Comparison of ENCODE assay signal across 8 cellular contexts in genomic region chr9:85743290-85744128, GRCh38. TPM values are rescaled to one million over a fixed set of nuclear protein-coding genes. Genes with fewer than 3 reads are reported as not detected.
DNase-seq lines count a peak whose midpoint lies in the region; ATAC-seq and TF ChIP-seq lines count a peak whose summit lies in the region.

No MANE protein-coding gene starts in this region.

- H3K4me2 ChIP-seq in mammary epithelial cell (ENCODE audit: insufficient read depth, low read depth, low read length), result peak overlapping the region; percentile 89

- peak overlapping the region; percentile 74 for H3K27ac ChIP-seq in mammary epithelial cell (ENCODE audit: insufficient read depth, low read depth, low read length)

- H3K9ac ChIP-seq in mammary epithelial cell (ENCODE audit: insufficient read depth, low read length), result no peak overlapping the region

- intact Hi-C loops in mammary epithelial cell (cut with micrococcal nuclease), result loop anchor here (5.0 kb wide), 2 partner anchors 199 to 539 kb away; partner anchors contain the start of genes ISCA1 and NAA35

- H3K36me3 ChIP-seq in mammary epithelial cell (ENCODE audit: insufficient read depth, low read length), result no peaks in the 10 kb centered on the region

- H2AFZ ChIP-seq in mammary epithelial cell (ENCODE audit: low read depth, low read length), result peak overlapping the region; percentile 73

- no peaks in the 10 kb centered on the region for H4K20me1 ChIP-seq in mammary epithelial cell (ENCODE audit: insufficient read depth, low read length)

- H3K4me1 ChIP-seq in mammary epithelial cell (ENCODE audit: insufficient read depth, low read length), result peaks cover 16% of the 10 kb centered on the region

- H3K4me3 ChIP-seq in mammary epithelial cell (replicated peaks in 1 of 3; ENCODE audit: insufficient read depth in 1 of 3, low read depth in 2 of 3, low read length in 3 of 3), result no peak overlapping the region

- in situ Hi-C loops in mammary epithelial cell (cut with MboI; ENCODE audit: low sequenced_read_pairs in 2 of 2), result no loop called here

- no peak for TF ChIP-seq CTCF in mammary epithelial cell (conservative IDR thresholded peaks at IDR 0.05 in 1 of 2, IDR thresholded peaks at IDR 0.05 in 1 of 2; ENCODE audit: extremely low read depth in 1 of 2, insufficient read depth in 1 of 2, low read depth in 1 of 2, low read length in 2 of 2)

- no TSS peak for BruUV-seq in mammary epithelial cell (replicated peaks; lab: Mats Ljungman, UMichigan)

- no peaks in the 10 kb centered on the region for H3K36me3 Mint-ChIP-seq in natural killer cell treated with Interleukin-12 subunit alpha and Interleukin-12 subunit beta and Interleukin-15 and Interleukin-18, amount 100 ng/mL, for 72 hours

- no peaks in the 10 kb centered on the region for H3K9me3 ChIP-seq in mammary epithelial cell (replicated peaks; ENCODE audit: insufficient read depth, low read length)

- H3K27me3 ChIP-seq in mammary epithelial cell (ENCODE audit: insufficient read depth, low read length), result peaks cover 5% of the 10 kb centered on the region

- 37% methylated on average over 12 of the region's 14 CpGs for WGBS in mammary epithelial cell (ENCODE audit: low coverage, missing lambda C conversion rate)

- peak overlapping the region; percentile 73 for H3K4me3 Mint-ChIP-seq in natural killer cell treated with Interleukin-12 subunit alpha and Interleukin-12 subunit beta and Interleukin-15 and Interleukin-18, amount 100 ng/mL, for 72 hours

- dilution Hi-C loops in mammary epithelial cell (cut with HindIII; ENCODE audit: low sequenced_read_pairs), result no loop called here

- H3K9me3 Mint-ChIP-seq in natural killer cell treated with Interleukin-12 subunit alpha and Interleukin-12 subunit beta and Interleukin-15 and Interleukin-18, amount 100 ng/mL, for 72 hours, result no peaks in the 10 kb centered on the region

- peaks cover 38 to 52% of the 10 kb centered on the region in 2 donors for H3K4me1 Mint-ChIP-seq in natural killer cell treated with Interleukin-12 subunit alpha and Interleukin-12 subunit beta and Interleukin-15 and Interleukin-18, amount 100 ng/mL, for 72 hours (ENCODE audit: low read depth in 2 of 2)

- peak; percentile 13 for DNase-seq in DMS153 (lab: John Stamatoyannopoulos, UW)
- DNase-seq in DMS153 treated with DMSO at 0.1 percent for 48 hours (lab: John Stamatoyannopoulos, UW; ENCODE audit: unreplicated experiment), result no peak
- peak; percentile 99 for DNase-seq in NCI-H460 (ENCODE audit: extremely low read depth, low read depth)
- DNase-seq in mammary epithelial cell, result peak; percentile 90
- peak; percentile 64 for DNase-seq in natural killer cell treated with Interleukin-12 subunit alpha and Interleukin-12 subunit beta and Interleukin-15 and Interleukin-18, amount 100 ng/mL, for 72 hours (ENCODE audit: low spot score)
- no peak for DNase-seq in mesenteric fat pad (ENCODE audit: low spot score)
- no peak for DNase-seq in GOT3 (lab: John Stamatoyannopoulos, UW)

- H3K27me3 Mint-ChIP-seq in natural killer cell treated with Interleukin-12 subunit alpha and Interleukin-12 subunit beta and Interleukin-15 and Interleukin-18, amount 100 ng/mL, for 72 hours, result no peaks in the 10 kb centered on the region

- peak overlapping the region; percentile 80 to 85 for H3K27ac Mint-ChIP-seq in natural killer cell treated with Interleukin-12 subunit alpha and Interleukin-12 subunit beta and Interleukin-15 and Interleukin-18, amount 100 ng/mL, for 72 hours

- CTCF ChIA-PET in mammary epithelial cell (lab: Charles Lee; ENCODE audit: low non-redundant PET), result interaction anchor here (0.6 kb wide), 2 partner anchors 356 to 483 kb away, joined by 3 to 4 read pairs; partner anchors contain the start of gene GOLM1

- no peak for ATAC-seq in natural killer cell treated with Interleukin-12 subunit alpha and Interleukin-12 subunit beta and Interleukin-15 and Interleukin-18, amount 100 ng/mL, for 72 hours
- ATAC-seq in HG03571 (IDR thresholded peaks at IDR 0.05; ENCODE audit: unreplicated experiment), result no peak

- H3K79me2 ChIP-seq in mammary epithelial cell (ENCODE audit: insufficient read depth, low read length), result peaks cover 29% of the 10 kb centered on the region

RNA-seq across cellular contexts. Expression of gene AGTPBP1, which starts 1.8 kb away (rescaled TPM):
- total RNA-seq in NCI-H460 (2014; rRNA removed; shearing (Covaris generic)), result 35.1 and 38.3 TPM in 2 replicates
- 17.6 and 25.3 TPM in 2 replicates for polyA plus RNA-seq in NCI-H460 (2014; cell fraction: nucleus; rRNA removed)
- 10 to 100 TPM; 12.9 to 18.3 TPM for total RNA-seq in mammary epithelial cell
- 6.2 TPM for polyA plus RNA-seq in mammary epithelial cell
- polyA minus RNA-seq in mammary epithelial cell, result 33.5 TPM
- 10 to 100 TPM; 41.1 to 49.6 TPM for total RNA-seq in natural killer cell treated with Interleukin-12 subunit alpha and Interleukin-12 subunit beta and Interleukin-15 and Interleukin-18, amount 100 ng/mL, for 72 hours
- total RNA-seq in mesenteric fat pad, result 26.8 TPM

Comparison
In these comparisons a context has a peak if more than half of its experiments do, and no peak if none do; other contexts are left out.
1. DNase-seq: peak in DMS153 (single experiment), NCI-H460 (single experiment), mammary epithelial cell (single experiment) and natural killer cell treated with Interleukin-12 subunit alpha and Interleukin-12 subunit beta and Interleukin-15 and Interleukin-18, amount 100 ng/mL, for 72 hours (single experiment); none in DMS153 treated with DMSO at 0.1 percent for 48 hours (single experiment), mesenteric fat pad (single experiment) and GOT3 (single experiment).